15 cellular contexts compared by ENCODE assay signal in genomic region chr6:74863968-74864367, GRCh38.
DNase-seq lines count a peak whose midpoint lies in the region; ATAC-seq and TF ChIP-seq lines count a peak whose summit lies in the region.
"Had no signal": no experiment of that assay in that cellular context is flagged by ENCODE, and none has a peak within 500 bp of the region (broad histone marks: within the 10 kb centered on the region; RNA-seq: fewer than 3 reads in every experiment).

No MANE protein-coding gene starts in this region.

- H3K36me3 Mint-ChIP-seq in nephron (ENCODE audit: low read depth), result no peaks in the 10 kb centered on the region
- no peaks in the 10 kb centered on the region for H3K36me3 Mint-ChIP-seq in natural killer cell treated with Interleukin-12 subunit alpha and Interleukin-12 subunit beta and Interleukin-15 and Interleukin-18, amount 100 ng/mL, for 72 hours
- H3K36me3 Mint-ChIP-seq in activated CD4-positive, alpha-beta memory T cell treated with anti-CD3 and anti-CD28 coated beads for 36 hours, result no peaks in the 10 kb centered on the region
- H3K36me3 Mint-ChIP-seq: CD4-positive, alpha-beta memory T cell had no signal

- no peaks in the 10 kb centered on the region for H3K9me3 ChIP-seq in uterus

- H3K4me1 ChIP-seq in uterus, result no peaks in the 10 kb centered on the region

- peak overlapping the region; percentile 66 to 92 (median 81) for H3K27ac Mint-ChIP-seq in nephron
- no peak overlapping the region for H3K27ac Mint-ChIP-seq in natural killer cell treated with Interleukin-12 subunit alpha and Interleukin-12 subunit beta and Interleukin-15 and Interleukin-18, amount 100 ng/mL, for 72 hours
- no peak overlapping the region for H3K27ac Mint-ChIP-seq in activated CD4-positive, alpha-beta memory T cell treated with anti-CD3 and anti-CD28 coated beads for 36 hours
- H3K27ac Mint-ChIP-seq: CD4-positive, alpha-beta memory T cell had no signal

- H3K4me1 Mint-ChIP-seq in nephron, result peaks cover 14% of the 10 kb centered on the region
- no peaks in the 10 kb centered on the region for H3K4me1 Mint-ChIP-seq in natural killer cell treated with Interleukin-12 subunit alpha and Interleukin-12 subunit beta and Interleukin-15 and Interleukin-18, amount 100 ng/mL, for 72 hours (ENCODE audit: low read depth in 2 of 2)
- no peaks in the 10 kb centered on the region for H3K4me1 Mint-ChIP-seq in activated CD4-positive, alpha-beta memory T cell treated with anti-CD3 and anti-CD28 coated beads for 36 hours (ENCODE audit: low read depth)
- H3K4me1 Mint-ChIP-seq: CD4-positive, alpha-beta memory T cell; H9 had no signal

- peaks cover 2% of the 10 kb centered on the region for H3K9me3 Mint-ChIP-seq in nephron
- peaks cover 3% of the 10 kb centered on the region for H3K9me3 Mint-ChIP-seq in natural killer cell treated with Interleukin-12 subunit alpha and Interleukin-12 subunit beta and Interleukin-15 and Interleukin-18, amount 100 ng/mL, for 72 hours
- H3K9me3 Mint-ChIP-seq in activated CD4-positive, alpha-beta memory T cell treated with anti-CD3 and anti-CD28 coated beads for 36 hours, result peaks cover 6% of the 10 kb centered on the region
- H3K9me3 Mint-ChIP-seq: H9 had no signal

- no peaks in the 10 kb centered on the region for H3K27me3 Mint-ChIP-seq in nephron (ENCODE audit: low read depth)
- no peaks in the 10 kb centered on the region for H3K27me3 Mint-ChIP-seq in natural killer cell treated with Interleukin-12 subunit alpha and Interleukin-12 subunit beta and Interleukin-15 and Interleukin-18, amount 100 ng/mL, for 72 hours
- no peaks in the 10 kb centered on the region for H3K27me3 Mint-ChIP-seq in activated CD4-positive, alpha-beta memory T cell treated with anti-CD3 and anti-CD28 coated beads for 36 hours
- H3K27me3 Mint-ChIP-seq: CD4-positive, alpha-beta memory T cell had no signal

- no peak for ATAC-seq in natural killer cell treated with Interleukin-12 subunit alpha and Interleukin-12 subunit beta and Interleukin-15 and Interleukin-18, amount 100 ng/mL, for 72 hours
- no peak for ATAC-seq in GM21723 (IDR thresholded peaks at IDR 0.05; ENCODE audit: unreplicated experiment)
- ATAC-seq: HCT116 had no signal

- TF ChIP-seq CTCF in nephron (IDR thresholded peaks at IDR 0.05; ENCODE audit: unreplicated experiment in 3 of 3) (no peak), uterus (IDR thresholded peaks at IDR 0.05) (no peak)

- TF ChIP-seq POLR2A in uterus (IDR thresholded peaks at IDR 0.05), result no peak

- CTCF ChIA-PET in activated CD4-positive, alpha-beta memory T cell treated with anti-CD3 and anti-CD28 coated beads for 36 hours (lab: Charles Lee), result no interaction called here

- H3K4me3 ChIP-seq in uterus, result no peak overlapping the region

- no peaks in the 10 kb centered on the region for H3K27me3 ChIP-seq in uterus

- peak overlapping the region; percentile 3 to 13 for H3K27ac ChIP-seq in uterus

- DNase-seq in amniotic epithelial cell (ENCODE audit: low read depth) (peak; percentile 43), uterus (peak in 1 of 2 donors; percentile 55)
- no peak for DNase-seq in natural killer cell treated with Interleukin-12 subunit alpha and Interleukin-12 subunit beta and Interleukin-15 and Interleukin-18, amount 100 ng/mL, for 72 hours (ENCODE audit: low spot score)
- no peak for DNase-seq in activated CD4-positive, alpha-beta memory T cell treated with anti-CD3 and anti-CD28 coated beads for 36 hours
- DNase-seq: C1 segment of cervical spinal cord; Calu3; CD4-positive, alpha-beta memory T cell; COR-L47; DMS53; DMS79 treated with DMSO at 0.1 percent for 48 hours; GF-D8; H9 had no signal

- intact Hi-C loops in uterus (cut with DNase I; ENCODE audit: low total_unique reads), result no loop called here
- intact Hi-C loops in activated CD4-positive, alpha-beta memory T cell treated with anti-CD3 and anti-CD28 coated beads for 36 hours (cut with micrococcal nuclease), result no loop called here

- no peak overlapping the region for H3K4me3 Mint-ChIP-seq in nephron
- H3K4me3 Mint-ChIP-seq in natural killer cell treated with Interleukin-12 subunit alpha and Interleukin-12 subunit beta and Interleukin-15 and Interleukin-18, amount 100 ng/mL, for 72 hours, result no peak overlapping the region
- H3K4me3 Mint-ChIP-seq in activated CD4-positive, alpha-beta memory T cell treated with anti-CD3 and anti-CD28 coated beads for 36 hours, result no peak overlapping the region
- H3K4me3 Mint-ChIP-seq: CD4-positive, alpha-beta memory T cell; H9 had no signal

- no peaks in the 10 kb centered on the region for H3K36me3 ChIP-seq in uterus

- POLR2A ChIA-PET in activated CD4-positive, alpha-beta memory T cell treated with anti-CD3 and anti-CD28 coated beads for 36 hours (lab: Charles Lee), result no interaction called here

Comparison
In these comparisons a context has a peak if more than half of its experiments do, and no peak if none do; other contexts are left out.
1. H3K27ac Mint-ChIP-seq: peak in nephron (3 of 3); none in natural killer cell treated with Interleukin-12 subunit alpha and Interleukin-12 subunit beta and Interleukin-15 and Interleukin-18, amount 100 ng/mL, for 72 hours (0 of 2) and activated CD4-positive, alpha-beta memory T cell treated with anti-CD3 and anti-CD28 coated beads for 36 hours (single experiment).